Comparison of ENCODE assay signal across 16 cellular contexts in the genomic region with DNA sequence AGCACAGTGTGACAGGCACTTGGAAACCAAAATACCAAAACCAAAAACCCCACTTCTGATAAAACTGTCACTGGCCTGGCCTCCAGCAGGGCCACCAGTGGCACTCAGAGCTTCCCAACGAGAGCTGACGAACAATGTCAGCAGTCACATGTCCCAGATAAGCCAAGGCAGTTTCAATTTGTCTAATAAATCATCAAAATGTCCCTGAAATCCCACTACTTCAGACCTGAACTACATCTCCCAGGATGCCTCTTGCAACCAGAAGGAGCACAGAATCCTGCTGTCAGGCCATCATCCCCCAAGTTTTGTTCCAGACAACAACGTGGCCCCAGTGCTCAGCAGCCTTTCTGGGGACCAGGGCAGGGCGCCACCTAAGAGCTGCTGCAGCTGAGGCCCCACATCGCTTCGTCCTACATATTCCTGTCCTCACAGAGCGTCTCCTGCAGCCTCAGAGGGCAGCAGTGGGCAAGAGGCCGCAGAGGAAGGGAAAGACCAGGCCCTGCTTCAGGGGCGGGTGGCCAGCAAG. TPM values are rescaled to one million over a fixed set of nuclear protein-coding genes. Genes with fewer than 3 reads are reported as not detected.
A peak's percentile ranks its signal among the peaks of the same experiment; 100 is the strongest.
DNase-seq lines count a peak whose midpoint lies in the region; ATAC-seq and TF ChIP-seq lines count a peak whose summit lies in the region.
"Had no signal": no experiment of that assay in that cellular context is flagged by ENCODE, and none has a peak within 500 bp of the region (broad histone marks: within the 10 kb centered on the region; RNA-seq: fewer than 3 reads in every experiment).

No MANE protein-coding gene starts in this region.

- H3K4me1 ChIP-seq in DND-41 (ENCODE audit: insufficient read depth, low read length), result peaks cover 36% of the 10 kb centered on the region
- peaks cover 29% of the 10 kb centered on the region for H3K4me1 ChIP-seq in osteoblast (ENCODE audit: insufficient read depth, low read length)
- H3K4me1 ChIP-seq in effector memory CD4-positive, alpha-beta T cell (ENCODE audit: control insufficient read depth, insufficient read depth, low read length, poor library complexity, severe bottlenecking), result peaks cover 9% of the 10 kb centered on the region
- no peaks in the 10 kb centered on the region for H3K4me1 ChIP-seq in uterus

- peak overlapping the region; percentile 80 for H3K27ac ChIP-seq in DND-41 (ENCODE audit: low read length)
- peak overlapping the region; percentile 80 for H3K27ac ChIP-seq in KOPT-K1 (ENCODE audit: low read depth, low read length, poor library complexity, severe bottlenecking)
- H3K27ac ChIP-seq in osteoblast (ENCODE audit: low read depth, low read length), result no peak overlapping the region
- no peak overlapping the region for H3K27ac ChIP-seq in effector memory CD4-positive, alpha-beta T cell (ENCODE audit: insufficient read depth, low read length, poor library complexity, severe bottlenecking)
- H3K27ac ChIP-seq in uterus, result no peak overlapping the region
- H3K27ac ChIP-seq: GM23248, right atrium auricular region had no signal

- no peak overlapping the region for H2AFZ ChIP-seq in DND-41 (ENCODE audit: low read depth, low read length)
- H2AFZ ChIP-seq in osteoblast (ENCODE audit: low read length), result no peak overlapping the region

- TF ChIP-seq CTCF in DND-41 (IDR thresholded peaks at IDR 0.05; ENCODE audit: borderline replicate concordance, extremely low read depth, low read length, poor library complexity, severe bottlenecking) (no peak), osteoblast (IDR thresholded peaks at IDR 0.05; ENCODE audit: extremely low read depth, low read depth, low read length) (no peak), uterus (IDR thresholded peaks at IDR 0.05) (no peak)

- H3K4me3 ChIP-seq in DND-41 (ENCODE audit: low read depth in 1 of 2, low read length in 2 of 2) (no peak overlapping the region), osteoblast (ENCODE audit: insufficient read depth, low read length) (no peak overlapping the region), uterus (no peak overlapping the region)
- no peak overlapping the region for H3K4me3 ChIP-seq in effector memory CD4-positive, alpha-beta T cell (ENCODE audit: insufficient read depth, low read depth, low read length, poor library complexity, severe bottlenecking)
- H3K4me3 ChIP-seq: GM23248, mucosa of descending colon had no signal

- DNase-seq in DND-41 (no peak), cerebellar cortex (ENCODE audit: low spot score) (peak; percentile 56), osteoblast (ENCODE audit: insufficient read length, low spot score, missing footprints) (peak; percentile 41), foreskin melanocyte (no peak), uterus (no peak)
- no peak for DNase-seq in effector memory CD4-positive, alpha-beta T cell
- DNase-seq: CD4-positive, alpha-beta memory T cell; GM23248; Right ventricle myocardium superior; stimulated activated CD4-positive, alpha-beta T cell treated with anti-CD3 and anti-CD28 coated beads, Interleukin-4, amount 100 ng/mL, for 24 hours; T-helper 9 cell had no signal

- no peak for ATAC-seq in DND-41 (ENCODE audit: insufficient read depth, low read depth)
- ATAC-seq in HG02610 (IDR thresholded peaks at IDR 0.05; ENCODE audit: unreplicated experiment), result no peak
- ATAC-seq: stimulated activated memory B cell treated with anti-CD40 and anti-IgM and Interleukin-4, amounts not matched to agents 10 μg/mL and 1 μg/mL and 100 μg/mL, for 72 hours had no signal

- no peaks in the 10 kb centered on the region for H3K9me3 ChIP-seq in DND-41 (ENCODE audit: insufficient read depth, low read length, severe bottlenecking)
- no peaks in the 10 kb centered on the region for H3K9me3 ChIP-seq in KOPT-K1 (ENCODE audit: insufficient read depth, low read length, poor library complexity, severe bottlenecking)
- H3K9me3 ChIP-seq in osteoblast (ENCODE audit: low read depth, low read length), result no peaks in the 10 kb centered on the region
- no peaks in the 10 kb centered on the region for H3K9me3 ChIP-seq in effector memory CD4-positive, alpha-beta T cell (ENCODE audit: control insufficient read depth, low read length)
- H3K9me3 ChIP-seq in uterus, result no peaks in the 10 kb centered on the region
- H3K9me3 ChIP-seq: mucosa of descending colon, right atrium auricular region had no signal

- H3K9ac ChIP-seq in DND-41 (ENCODE audit: low read depth, low read length), result no peak overlapping the region
- H3K9ac ChIP-seq: GM23248 had no signal

- H4K20me1 ChIP-seq in DND-41 (ENCODE audit: insufficient read depth, low read length) (peaks cover 7% of the 10 kb centered on the region; the same call in 1 of the 2 replicates), osteoblast (ENCODE audit: insufficient read depth, low read length) (peaks cover 12% of the 10 kb centered on the region)

- no peaks in the 10 kb centered on the region for H3K27me3 ChIP-seq in DND-41 (ENCODE audit: insufficient read depth, low read length, poor library complexity)
- no peaks in the 10 kb centered on the region for H3K27me3 ChIP-seq in osteoblast (ENCODE audit: insufficient read depth, low read length)
- no peaks in the 10 kb centered on the region for H3K27me3 ChIP-seq in effector memory CD4-positive, alpha-beta T cell (replicated peaks; ENCODE audit: control insufficient read depth, insufficient read depth, low read length, poor library complexity, severe bottlenecking)
- H3K27me3 ChIP-seq in uterus, result no peaks in the 10 kb centered on the region
- H3K27me3 ChIP-seq: right atrium auricular region had no signal

- intact Hi-C loops in uterus (cut with DNase I; ENCODE audit: low total_unique reads), result no loop called here

- H3K79me2 ChIP-seq in DND-41 (ENCODE audit: insufficient read depth, low read length), result no peaks in the 10 kb centered on the region
- H3K79me2 ChIP-seq in osteoblast (ENCODE audit: insufficient read depth, low read length), result peaks cover 4% of the 10 kb centered on the region

- H3K4me2 ChIP-seq in DND-41 (ENCODE audit: insufficient read depth, low read length) (no peak overlapping the region), osteoblast (ENCODE audit: insufficient read depth, low read length) (no peak overlapping the region)

- no peaks in the 10 kb centered on the region for H3K36me3 ChIP-seq in DND-41 (ENCODE audit: insufficient read depth, low read length)
- no peaks in the 10 kb centered on the region for H3K36me3 ChIP-seq in KOPT-K1 (ENCODE audit: insufficient read depth, low read length)
- H3K36me3 ChIP-seq in osteoblast (ENCODE audit: insufficient read depth, low read length), result no peaks in the 10 kb centered on the region
- no peaks in the 10 kb centered on the region for H3K36me3 ChIP-seq in effector memory CD4-positive, alpha-beta T cell (ENCODE audit: control insufficient read depth, insufficient read depth, low read length)
- H3K36me3 ChIP-seq in uterus, result no peaks in the 10 kb centered on the region
- H3K36me3 ChIP-seq: right atrium auricular region had no signal

- no peak for TF ChIP-seq POLR2A in uterus (IDR thresholded peaks at IDR 0.05)

RNA-seq across cellular contexts. Expression of a gene that starts 25.1 kb away (rescaled TPM):
- total RNA-seq in osteoblast (15.9 and 16.3 TPM in 2 replicates), uterus (10 to 100 TPM in 1 of 4 donors, 1 to 10 TPM in 3; 1.5 to 17.0 (median 5.4) TPM)

RNA-seq across cellular contexts. Expression of a gene that starts 38.7 kb away (rescaled TPM):
- total RNA-seq in osteoblast, result 11.5 and 18.1 TPM in 2 replicates
- total RNA-seq in uterus, result 10 to 100 TPM in 3 of 4 donors, 1 to 10 TPM in 1; 2.3 to 19.4 (median 13.7) TPM

Comparison
In these comparisons a context has a peak if more than half of its experiments do, and no peak if none do; other contexts are left out.
1. DNase-seq: peak in cerebellar cortex (single experiment) and osteoblast (single experiment); none in DND-41 (single experiment), effector memory CD4-positive, alpha-beta T cell (0 of 3), foreskin melanocyte (single experiment) and uterus (0 of 2).
2. H3K27ac ChIP-seq: peak in DND-41 (single experiment) and KOPT-K1 (single experiment); none in osteoblast (single experiment), effector memory CD4-positive, alpha-beta T cell (single experiment) and uterus (0 of 2).